Comparison of ENCODE assay signal across 8 cellular contexts in the genomic region with DNA sequence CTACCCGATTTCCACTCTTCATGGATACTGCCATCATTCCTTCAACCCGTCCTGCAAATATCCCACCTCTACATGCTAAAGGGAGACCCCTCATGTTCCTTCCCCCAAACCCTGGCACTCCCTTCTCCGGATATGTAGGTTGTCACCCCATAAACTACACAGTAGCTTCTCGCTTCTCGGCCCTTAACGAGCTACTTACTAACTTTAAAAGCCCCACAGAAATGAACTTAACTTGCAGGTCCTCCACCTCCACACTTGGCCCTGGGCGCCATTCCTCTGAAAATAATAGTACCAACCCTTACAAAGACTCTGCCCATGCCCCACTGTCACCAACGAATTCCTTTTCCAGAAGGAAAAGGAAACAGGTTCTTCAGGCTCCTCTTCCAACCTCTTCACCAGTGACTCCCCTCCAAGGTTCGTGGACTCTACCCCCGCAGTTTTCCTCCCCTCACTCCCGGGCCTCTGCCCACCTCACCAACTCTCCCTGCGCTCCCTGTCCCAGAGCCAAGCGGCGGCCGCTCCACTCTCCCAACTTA. TPM values are rescaled to one million over a fixed set of nuclear protein-coding genes. Genes with fewer than 3 reads are reported as not detected.
DNase-seq lines count a peak whose midpoint lies in the region; ATAC-seq, FAIRE-seq and TF ChIP-seq lines count a peak whose summit lies in the region.

No MANE protein-coding gene starts in this region.

- peak overlapping the region; percentile 88 for H3K27ac Mint-ChIP-seq in mesothelial cell of epicardium

- FAIRE-seq in A549 (lab: Jason Lieb, UNC): no peak

- peaks cover 12% of the 10 kb centered on the region; the same call in 2 of the 3 replicates for H3K4me1 ChIP-seq in A549

- no peaks in the 10 kb centered on the region for H3K27me3 Mint-ChIP-seq in mesothelial cell of epicardium (ENCODE audit: low read depth)

- in situ Hi-C loops in T47D (cut with HindIII; ENCODE audit: low pct_unique_long_range_greater_than_20kb, low sequenced_read_pairs): no loop called here

- H3K9me3 ChIP-seq in A549: no peaks in the 10 kb centered on the region

- peaks cover 20% of the 10 kb centered on the region for H3K4me1 Mint-ChIP-seq in mesothelial cell of epicardium

- TF ChIP-seq CTCF in A549 (IDR thresholded peaks at IDR 0.05) (no peak), mesothelial cell of epicardium (IDR thresholded peaks at IDR 0.05; ENCODE audit: unreplicated experiment) (no peak)

- DNase-seq in A549 (ENCODE audit: low read depth in 1 of 2, low spot score in 1 of 2): no peak
- DNase-seq in T47D (ENCODE audit: low read depth in 1 of 2, low spot score in 1 of 2): peak; percentile 51 to 75
- DNase-seq in mesothelial cell of epicardium (ENCODE audit: low spot score in 2 of 2, unreplicated experiment in 2 of 2): no peak
- no peak for DNase-seq in iPS-NIHi7 (ENCODE audit: extremely low spot score)
- no peak for DNase-seq in stimulated activated CD4-positive, alpha-beta T cell treated with anti-CD3 and anti-CD28 coated beads, Interleukin-12 subunit alpha, Interleukin-12 subunit beta, amount 100 ng/mL, for 4 hours
- no peak for DNase-seq in NCI-H1930 (lab: John Stamatoyannopoulos, UW)

- no peak for TF ChIP-seq POLR2A in A549 (IDR thresholded peaks at IDR 0.05; ENCODE audit: low read length)

- peak overlapping the region; percentile 95 for H3K4me2 ChIP-seq in A549

- ATAC-seq in A549 (no peak), HG03469 (IDR thresholded peaks at IDR 0.05; ENCODE audit: unreplicated experiment) (peak; percentile 5), HG02840 (IDR thresholded peaks at IDR 0.05; ENCODE audit: low FRiP score, unreplicated experiment) (no peak)

- peaks cover 11% of the 10 kb centered on the region for H3K36me3 Mint-ChIP-seq in mesothelial cell of epicardium

- peak overlapping the region; percentile 83 to 91 for H3K27ac ChIP-seq in A549

- no peak for TF ChIP-seq EP300 in A549 (IDR thresholded peaks at IDR 0.05)

- 32% methylated on average over 15 of the region's 15 CpGs for WGBS in A549 (ENCODE audit: missing lambda C conversion rate)

- peak overlapping the region; percentile 98 for H3K4me3 Mint-ChIP-seq in mesothelial cell of epicardium

- no peaks in the 10 kb centered on the region for H3K9me3 Mint-ChIP-seq in mesothelial cell of epicardium

- TF ChIP-seq RAD21 in A549 (conservative IDR thresholded peaks at IDR 0.05 in 1 of 2, IDR thresholded peaks at IDR 0.05 in 1 of 2): no peak

- POLR2A ChIA-PET in A549 (lab: Yijun Ruan, JAX): interaction anchor here (0.6 kb wide), 1 partner anchor 194 kb away, joined by 5 read pairs; no protein-coding TSS in a partner anchor

- H3K4me3 ChIP-seq in A549: peak overlapping the region; percentile 77

- CTCF ChIA-PET in A549 (lab: Yijun Ruan, JAX): interaction anchor here (1.0 to 1.7 kb wide), 3 partner anchors 12 to 69 kb away, joined by 3 to 4 read pairs (median 4); no protein-coding TSS in a partner anchor

TF ChIP-seq in A549, 52 proteins besides CTCF, POLR2A, EP300 and RAD21:
- TF ChIP-seq RCOR1 (IDR thresholded peaks at IDR 0.05; ENCODE audit: low read depth, low read length) (no peak), RFX5 (IDR thresholded peaks at IDR 0.05) (no peak), HOXB13 (CRISPR knock-in tag; IDR thresholded peaks at IDR 0.05; ENCODE audit: low read depth) (no peak), ZNF302 (CRISPR knock-in tag; IDR thresholded peaks at IDR 0.05) (no peak), CHD2 (IDR thresholded peaks at IDR 0.05; ENCODE audit: low read length, partially characterized antibody) (no peak), EHMT2 (IDR thresholded peaks at IDR 0.05; ENCODE audit: low read depth) (no peak), EHF (CRISPR knock-in tag; IDR thresholded peaks at IDR 0.05) (no peak), JUNB (IDR thresholded peaks at IDR 0.05) (no peak), KDM1A (IDR thresholded peaks at IDR 0.05; ENCODE audit: low read depth) (no peak), FOSL2 (IDR thresholded peaks at IDR 0.05) (no peak), FOSL2 (CRISPR knock-in tag; IDR thresholded peaks at IDR 0.05) (no peak), NFE2L2 (conservative IDR thresholded peaks at IDR 0.05; ENCODE audit: low read length) (no peak), SREBF2 (IDR thresholded peaks at IDR 0.05) (no peak), ESRRA (IDR thresholded peaks at IDR 0.05; ENCODE audit: borderline replicate concordance, low read length) (no peak), FOSB (CRISPR knock-in tag; IDR thresholded peaks at IDR 0.05) (no peak)
- TF ChIP-seq, protein P1, sequence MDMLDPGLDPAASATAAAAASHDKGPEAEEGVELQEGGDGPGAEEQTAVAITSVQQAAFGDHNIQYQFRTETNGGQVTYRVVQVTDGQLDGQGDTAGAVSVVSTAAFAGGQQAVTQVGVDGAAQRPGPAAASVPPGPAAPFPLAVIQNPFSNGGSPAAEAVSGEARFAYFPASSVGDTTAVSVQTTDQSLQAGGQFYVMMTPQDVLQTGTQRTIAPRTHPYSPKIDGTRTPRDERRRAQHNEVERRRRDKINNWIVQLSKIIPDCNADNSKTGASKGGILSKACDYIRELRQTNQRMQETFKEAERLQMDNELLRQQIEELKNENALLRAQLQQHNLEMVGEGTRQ (IDR thresholded peaks at IDR 0.05): no peak

RNA-seq across cellular contexts. Expression of gene SPPL3, which starts 1.2 kb away (rescaled TPM):
- 26.6 and 32.6 TPM in 2 replicates for polyA plus RNA-seq in A549 (2011; rRNA removed)
- 26.1 and 40.0 TPM in 2 replicates for polyA plus RNA-seq in A549 (2012; cell fraction: cytosol; rRNA removed)
- 24.0 and 32.2 TPM in 2 replicates for polyA plus RNA-seq in A549 (2012; cell fraction: nucleus; rRNA removed)
- polyA plus RNA-seq in A549 (2017; fragmentation: RNase III; extraction: RNeasy Plus Mini Kit Qiagen cat#74134 plus additional on column Dnase treatment): 25.0 to 26.5 TPM (median 25.1 TPM) in 3 replicates
- 72.3 and 83.3 TPM in 2 replicates for polyA minus RNA-seq in A549 (2011; rRNA and poly(A)+ RNA removed)
- 75.6 to 83.4 TPM (median 79.8 TPM) in 3 replicates for total RNA-seq in mesothelial cell of epicardium

Comparison
In these comparisons a context has a peak if more than half of its experiments do, and no peak if none do; other contexts are left out.
1. DNase-seq: peak in T47D (2 of 2); none in A549 (0 of 2), mesothelial cell of epicardium (0 of 2), iPS-NIHi7 (single experiment), stimulated activated CD4-positive, alpha-beta T cell treated with anti-CD3 and anti-CD28 coated beads, Interleukin-12 subunit alpha, Interleukin-12 subunit beta, amount 100 ng/mL, for 4 hours (single experiment) and NCI-H1930 (0 of 2).